Comparison of ENCODE assay signal across 15 cellular contexts in the genomic region with DNA sequence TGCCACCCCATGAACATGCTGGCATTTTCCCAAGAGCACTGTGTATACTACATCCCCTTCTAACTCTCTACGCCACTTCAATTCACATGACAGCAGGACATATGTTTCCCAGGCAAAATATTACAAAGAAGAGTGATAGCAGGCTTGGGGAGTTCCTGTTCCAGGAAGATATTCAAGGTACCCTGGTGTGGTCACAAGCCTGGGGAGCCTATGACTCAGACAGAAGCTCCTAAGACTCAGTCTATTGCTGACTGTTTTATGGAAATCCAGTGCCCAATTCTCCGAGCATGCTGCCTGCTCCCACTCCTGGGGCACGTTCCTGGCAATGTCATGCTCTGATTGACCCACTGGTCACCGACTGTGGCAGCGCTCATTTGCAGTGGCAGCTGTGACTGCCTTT. TPM values are rescaled to one million over a fixed set of nuclear protein-coding genes. Genes with fewer than 3 reads are reported as not detected.
A peak's percentile ranks its signal among the peaks of the same experiment; 100 is the strongest.
DNase-seq lines count a peak whose midpoint lies in the region; ATAC-seq and TF ChIP-seq lines count a peak whose summit lies in the region.
"Had no signal": no experiment of that assay in that cellular context is flagged by ENCODE, and none has a peak within 500 bp of the region (broad histone marks: within the 10 kb centered on the region; RNA-seq: fewer than 3 reads in every experiment).

No MANE protein-coding gene starts in this region.

- H3K27ac Mint-ChIP-seq in Calu3 (ENCODE audit: unreplicated experiment): no peak overlapping the region
- H3K27ac Mint-ChIP-seq: activated naive CD4-positive, alpha-beta T cell treated with anti-CD3 and anti-CD28 coated beads for 36 hours; immature natural killer cell had no signal

- no peaks in the 10 kb centered on the region for H3K79me2 ChIP-seq in MM.1S (ENCODE audit: low read length)

- H3K4me3 ChIP-seq in MM.1S (ENCODE audit: low read length): no peak overlapping the region
- H3K4me3 ChIP-seq: pancreas, Peyer's patch had no signal

- H3K36me3 ChIP-seq in MM.1S (replicated peaks; ENCODE audit: insufficient read depth, low read length): no peaks in the 10 kb centered on the region
- H3K36me3 ChIP-seq: pancreas, Peyer's patch had no signal

- no peak overlapping the region for H2AFZ ChIP-seq in MM.1S (ENCODE audit: low read length)

- intact Hi-C loops in Calu3 (cut with micrococcal nuclease; ENCODE audit: unreplicated experiment): no loop called here

- H3K36me3 Mint-ChIP-seq in Calu3 (ENCODE audit: insufficient read depth, unreplicated experiment): peaks cover 6% of the 10 kb centered on the region
- H3K36me3 Mint-ChIP-seq: immature natural killer cell had no signal

- ATAC-seq in left lobe of liver (peak; percentile 22), HG03460 (IDR thresholded peaks at IDR 0.05; ENCODE audit: unreplicated experiment) (no peak), GM21723 (IDR thresholded peaks at IDR 0.05; ENCODE audit: unreplicated experiment) (no peak)

- no peaks in the 10 kb centered on the region for H3K4me1 ChIP-seq in MM.1S (ENCODE audit: low read length)

- no TSS peak for BruUV-seq in Calu3 (replicated peaks; lab: Mats Ljungman, UMichigan)

- DNase-seq in Calu3 (no peak), NCI-H345 treated with DMSO at 0.1 percent for 48 hours (lab: John Stamatoyannopoulos, UW; ENCODE audit: unreplicated experiment) (peak; percentile 54), left lobe of liver (ENCODE audit: low spot score) (peak; percentile 50), NOMO-1 treated with DMSO at 0.1 percent for 48 hours (lab: John Stamatoyannopoulos, UW; ENCODE audit: unreplicated experiment) (no peak), MM.1S (no peak)
- DNase-seq: activated naive CD4-positive, alpha-beta T cell treated with anti-CD3 and anti-CD28 coated beads for 36 hours; AML-193; HCEC 1CT; immature natural killer cell; NCI-H187; Peyer's patch had no signal

- H4K20me1 ChIP-seq in MM.1S (ENCODE audit: insufficient read depth, low read length): no peaks in the 10 kb centered on the region

- no peaks in the 10 kb centered on the region for H3K27me3 Mint-ChIP-seq in Calu3 (ENCODE audit: unreplicated experiment)

- no peaks in the 10 kb centered on the region for H3K27me3 ChIP-seq in MM.1S (replicated peaks; ENCODE audit: insufficient read depth, low read length)
- H3K27me3 ChIP-seq: pancreas, Peyer's patch had no signal

- H3K4me2 ChIP-seq in MM.1S (ENCODE audit: low read depth, low read length): no peak overlapping the region

- no peaks in the 10 kb centered on the region for H3K9me3 Mint-ChIP-seq in Calu3 (ENCODE audit: low read depth, unreplicated experiment)
- H3K9me3 Mint-ChIP-seq: activated naive CD4-positive, alpha-beta T cell treated with anti-CD3 and anti-CD28 coated beads for 36 hours; immature natural killer cell had no signal

- peak overlapping the region; percentile 62 for H3K4me3 Mint-ChIP-seq in Calu3 (ENCODE audit: low read depth, unreplicated experiment)
- H3K4me3 Mint-ChIP-seq: activated naive CD4-positive, alpha-beta T cell treated with anti-CD3 and anti-CD28 coated beads for 36 hours; immature natural killer cell had no signal

- no peaks in the 10 kb centered on the region for H3K9me3 ChIP-seq in MM.1S (replicated peaks; ENCODE audit: insufficient read depth, low read length)
- H3K9me3 ChIP-seq: pancreas, Peyer's patch had no signal

- H3K9ac ChIP-seq in MM.1S (ENCODE audit: low read length): no peak overlapping the region

- CTCF ChIA-PET in Calu3 (lab: Charles Lee): interaction anchor here (0.6 kb wide), 1 partner anchor 87 kb away, joined by 3 read pairs; no protein-coding TSS in a partner anchor

- H3F3A ChIP-seq in MM.1S (ENCODE audit: insufficient read depth, low read length): no peaks in the 10 kb centered on the region

- peak overlapping the region; percentile 52 for H3K27ac ChIP-seq in cingulate gyrus (ENCODE audit: low read depth, low read length)
- no peak overlapping the region for H3K27ac ChIP-seq in MM.1S (ENCODE audit: low read length)

- TF ChIP-seq CTCF in Calu3 (IDR thresholded peaks at IDR 0.05; ENCODE audit: unreplicated experiment) (no peak), MM.1S (IDR thresholded peaks at IDR 0.05; ENCODE audit: low read length) (no peak)

- peaks cover 61% of the 10 kb centered on the region for H3K4me1 Mint-ChIP-seq in Calu3 (ENCODE audit: low read depth, unreplicated experiment)
- H3K4me1 Mint-ChIP-seq: immature natural killer cell had no signal

- no peaks in the 10 kb centered on the region for H3K9me2 ChIP-seq in MM.1S (replicated peaks; ENCODE audit: insufficient read depth, low read length)

RNA-seq across cellular contexts. Expression of a gene that starts 23.5 kb away (rescaled TPM):
- total RNA-seq in Calu3 (2022): 81.1 and 89.4 TPM in 2 replicates
- 47.0 TPM for total RNA-seq in left lobe of liver

Comparison
In these comparisons a context has a peak if more than half of its experiments do, and no peak if none do; other contexts are left out.
1. DNase-seq: peak in NCI-H345 treated with DMSO at 0.1 percent for 48 hours (single experiment) and left lobe of liver (single experiment); none in Calu3 (single experiment), NOMO-1 treated with DMSO at 0.1 percent for 48 hours (single experiment) and MM.1S (single experiment).